ENCODE assay signal across 1 cellular context in genomic region chr19:36139473-36140288, GRCh38.
TF ChIP-seq lines count a peak whose summit lies in the region.

Gene CAPNS1 (plus strand): TSS chr19:36140066. CDS start chr19:36141012, 946 bp downstream.

TF ChIP-seq in GM12878, 131 proteins besides CTCF, POLR2A, EP300 and RAD21 (continued from another document and continues in another):
- no peak; the same call in 1 of the 2 replicates for TF ChIP-seq ELK1 (IDR thresholded peaks at IDR 0.05; ENCODE audit: low read depth, low read length)
- TF ChIP-seq MAX (IDR thresholded peaks at IDR 0.05; ENCODE audit: low read depth, low read length): peak; percentile 73; the same call in 1 of the 2 replicates
- no peak for TF ChIP-seq RBBP5 (conservative IDR thresholded peaks at IDR 0.05)
- TF ChIP-seq POLR2AphosphoS2 (IDR thresholded peaks at IDR 0.05; ENCODE audit: low read depth, low read length): peak; percentile 60; the same call in 1 of the 2 replicates
- TF ChIP-seq JUNB (IDR thresholded peaks at IDR 0.05): no peak
- no peak for TF ChIP-seq TCF12 (IDR thresholded peaks at IDR 0.05; ENCODE audit: low read depth, low read length)
- peak; percentile 67 for TF ChIP-seq TCF3 (IDR thresholded peaks at IDR 0.05; ENCODE audit: borderline replicate concordance, insufficient read depth, low read depth, low read length)
- peak; percentile 70 for TF ChIP-seq KLF5 (IDR thresholded peaks at IDR 0.05; ENCODE audit: partially characterized antibody)
- no peak; the same call in 1 of the 2 replicates for TF ChIP-seq CHD4 (IDR thresholded peaks at IDR 0.05)
- TF ChIP-seq ZNF384 (IDR thresholded peaks at IDR 0.05; ENCODE audit: borderline replicate concordance, low read depth, low read length): no peak
- TF ChIP-seq GATAD2B (conservative IDR thresholded peaks at IDR 0.05; ENCODE audit: low read depth): 0 out of 2 replicates have a peak, but pooled peaks have one; percentile 82
- TF ChIP-seq ZNF207 (IDR thresholded peaks at IDR 0.05; ENCODE audit: borderline replicate concordance): peak; percentile 80; the same call in 1 of the 2 replicates
- no peak for TF ChIP-seq SKIL (IDR thresholded peaks at IDR 0.05; ENCODE audit: low read depth, poor library complexity, severe bottlenecking)
- peak; percentile 53 for TF ChIP-seq YY1 (IDR thresholded peaks at IDR 0.05; ENCODE audit: low read depth, low read length)
- no peak for TF ChIP-seq SIX5 (IDR thresholded peaks at IDR 0.05; ENCODE audit: low read depth, low read length, severe bottlenecking)
- peak; percentile 82; the same call in 1 of the 2 replicates for TF ChIP-seq PAX5 (IDR thresholded peaks at IDR 0.05; ENCODE audit: borderline replicate concordance, low read depth, low read length)
- peak; percentile 59 for TF ChIP-seq HCFC1 (IDR thresholded peaks at IDR 0.05; ENCODE audit: low read length)
- TF ChIP-seq BCL11A (IDR thresholded peaks at IDR 0.05; ENCODE audit: low read depth, low read length): no peak; the same call in 1 of the 2 replicates
- no peak for TF ChIP-seq GABPA (IDR thresholded peaks at IDR 0.05; ENCODE audit: low read depth)
- 0 out of 2 replicates have a peak, but pooled peaks have one; percentile 28 for TF ChIP-seq IRF4 (IDR thresholded peaks at IDR 0.05; ENCODE audit: low read depth, low read length)
- TF ChIP-seq HDAC2 (IDR thresholded peaks at IDR 0.05): no peak
- TF ChIP-seq ZBTB33 (IDR thresholded peaks at IDR 0.05): no peak
- TF ChIP-seq SREBF2 (IDR thresholded peaks at IDR 0.05; ENCODE audit: low read length): no peak
- TF ChIP-seq ZBED1 (IDR thresholded peaks at IDR 0.05; ENCODE audit: borderline replicate concordance): peak; percentile 99; the same call in 1 of the 2 replicates
- TF ChIP-seq BMI1 (IDR thresholded peaks at IDR 0.05; ENCODE audit: borderline replicate concordance): no peak
- TF ChIP-seq FOS (IDR thresholded peaks at IDR 0.05; ENCODE audit: borderline replicate concordance, extremely low read depth, insufficient read length): no peak
- 0 out of 2 replicates have a peak, but pooled peaks have one; percentile 7 for TF ChIP-seq E2F4 (IDR thresholded peaks at IDR 0.05; ENCODE audit: low read depth, low read length)
- TF ChIP-seq PML (IDR thresholded peaks at IDR 0.05; ENCODE audit: low read length): peak; percentile 56; the same call in 1 of the 2 replicates
- peak; percentile 54 for TF ChIP-seq MEF2B (IDR thresholded peaks at IDR 0.05; ENCODE audit: partially characterized antibody, poor library complexity, severe bottlenecking)
- TF ChIP-seq BCL3 (IDR thresholded peaks at IDR 0.05; ENCODE audit: borderline replicate concordance, insufficient read depth, low read depth, low read length, poor library complexity, severe bottlenecking): peak; percentile 57
- TF ChIP-seq CBX5 (IDR thresholded peaks at IDR 0.05; ENCODE audit: low read depth): no peak
- TF ChIP-seq SIN3A (IDR thresholded peaks at IDR 0.05; ENCODE audit: low read depth, low read length): no peak; the same call in 1 of the 2 replicates
- TF ChIP-seq ZZZ3 (IDR thresholded peaks at IDR 0.05; ENCODE audit: control insufficient read depth, insufficient read length, low read depth): no peak
- TF ChIP-seq STAT3 (IDR thresholded peaks at IDR 0.05; ENCODE audit: low read depth, low read length): no peak
- TF ChIP-seq CUX1 (IDR thresholded peaks at IDR 0.05; ENCODE audit: insufficient replicate concordance, low read depth, low read length): no peak
- TF ChIP-seq E2F8 (IDR thresholded peaks at IDR 0.05; ENCODE audit: low read depth, partially characterized antibody): no peak
- TF ChIP-seq PBX3 (IDR thresholded peaks at IDR 0.05; ENCODE audit: insufficient replicate concordance, low read depth, low read length): no peak
- TF ChIP-seq ATF3 (IDR thresholded peaks at IDR 0.05; ENCODE audit: borderline replicate concordance, extremely low read depth, low read depth, low read length): no peak
- no peak; the same call in 1 of the 2 replicates for TF ChIP-seq TARDBP (IDR thresholded peaks at IDR 0.05; ENCODE audit: borderline replicate concordance)
- TF ChIP-seq RELA (IDR thresholded peaks at IDR 0.05; ENCODE audit: borderline replicate concordance, partially characterized antibody): peak; percentile 66
- no peak for TF ChIP-seq SRF (IDR thresholded peaks at IDR 0.05; ENCODE audit: low read depth in 2 of 2, low read length in 2 of 2)
- TF ChIP-seq MTA2 (IDR thresholded peaks at IDR 0.05; ENCODE audit: low read depth): peak; percentile 56; the same call in 1 of the 2 replicates
